In the genomic region with DNA sequence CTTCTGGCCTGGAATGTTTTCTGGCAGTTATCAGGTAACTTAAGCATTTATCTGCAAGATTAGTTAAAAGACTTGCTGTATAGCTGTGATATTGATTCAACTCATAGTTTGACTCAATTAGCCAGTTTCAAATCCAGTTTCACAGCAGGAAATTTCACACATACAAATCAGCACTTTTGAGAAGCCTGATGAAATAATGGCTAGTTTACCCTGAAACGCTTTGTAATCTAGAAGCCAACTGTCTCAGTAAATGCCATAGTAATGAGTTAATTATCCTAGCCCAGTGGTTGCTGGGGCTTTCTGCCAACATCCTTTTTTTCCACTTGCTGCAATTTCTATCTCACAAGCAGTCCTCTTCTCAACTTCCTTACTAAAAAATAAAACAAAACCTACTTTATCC, we compare ENCODE assay signal across 15 cellular contexts. TPM values are rescaled to one million over a fixed set of nuclear protein-coding genes. Genes with fewer than 3 reads are reported as not detected.
DNase-seq lines count a peak whose midpoint lies in the region; ATAC-seq and TF ChIP-seq lines count a peak whose summit lies in the region.
"Had no signal": no experiment of that assay in that cellular context is flagged by ENCODE, and none has a peak within 500 bp of the region (broad histone marks: within the 10 kb centered on the region; RNA-seq: fewer than 3 reads in every experiment).

No MANE protein-coding gene starts in this region.

- H3K4me3 ChIP-seq in fibroblast of pulmonary artery (replicated peaks; ENCODE audit: low read depth, low read length) (no peak overlapping the region), heart left ventricle (no peak overlapping the region)
- H3K4me3 ChIP-seq: thoracic aorta had no signal

- intact Hi-C loops in heart left ventricle (cut with DNase I), result no loop called here

- TF ChIP-seq POLR2A in heart left ventricle (IDR thresholded peaks at IDR 0.05), result no peak

- 0 to 8% (median 4%) methylated on average over 1 of the region's 1 CpG for WGBS in heart left ventricle, 4 donors

- H3K9me3 ChIP-seq in heart left ventricle, result peaks cover 0 to 6% (median 0%) of the 10 kb centered on the region in 12 donors
- H3K9me3 ChIP-seq: thoracic aorta had no signal

- peaks cover 0 to 3% (median 0%) of the 10 kb centered on the region in 9 donors for H3K27me3 ChIP-seq in heart left ventricle

- H3K4me1 ChIP-seq in heart left ventricle, result peaks cover 0 to 9% (median 0%) of the 10 kb centered on the region in 12 donors

- DNase-seq in EL (peak; percentile 57), LHCN-M2 (ENCODE audit: low read depth) (peak; percentile 73), SKM-1 (lab: John Stamatoyannopoulos, UW; ENCODE audit: unreplicated experiment) (peak; percentile 22), fibroblast of pulmonary artery (ENCODE audit: low read depth) (peak; percentile 54), heart left ventricle (no peak), amniotic stem cell (lab: John Stamatoyannopoulos, UW) (no peak)
- DNase-seq in activated CD4-positive, alpha-beta T cell treated with anti-CD3 and anti-CD28 coated beads, Interleukin-2, amount 50 U/mL, for 48 hours, result no peak
- DNase-seq: activated CD4-positive, CD25-positive, alpha-beta regulatory T cell; C1 segment of cervical spinal cord; occipital lobe; stimulated activated CD4-positive, alpha-beta T cell treated with anti-CD3 and anti-CD28 coated beads, Interleukin-4, amount 100 ng/mL, for 24 hours had no signal

- H3K36me3 ChIP-seq in heart left ventricle, result no peaks in the 10 kb centered on the region
- H3K36me3 ChIP-seq: thoracic aorta had no signal

- TF ChIP-seq CTCF in fibroblast of pulmonary artery (IDR thresholded peaks at IDR 0.05; ENCODE audit: low read length, missing control alignments) (no peak), heart left ventricle (IDR thresholded peaks at IDR 0.05) (no peak)

- H3K27ac ChIP-seq in heart left ventricle, result no peak overlapping the region
- H3K27ac ChIP-seq: thoracic aorta had no signal

- ATAC-seq in heart left ventricle, result no peak
- ATAC-seq in HG03280 (IDR thresholded peaks at IDR 0.05; ENCODE audit: unreplicated experiment), result no peak
- ATAC-seq: activated T-helper 17 cell treated with anti-CD3 and anti-CD28 coated beads, Interleukin-2, amount 50 U/mL, for 72 hours had no signal

RNA-seq across cellular contexts. Expression of gene ARHGEF38, which starts 53.1 kb away (rescaled TPM):
- total RNA-seq in LHCN-M2 (2014; rRNA removed) (not detected in 2 replicates), heart left ventricle (not detected)
- not detected for polyA plus RNA-seq in LHCN-M2 (2012)
- polyA plus RNA-seq in heart left ventricle, result not detected
- total RNA-seq: activated T-helper 17 cell treated with anti-CD3 and anti-CD28 coated beads, Interleukin-2, amount 50 U/mL, for 72 hours; dermis microvascular lymphatic vessel endothelial cell; thoracic aorta had no signal

Comparison
In these comparisons a context has a peak if more than half of its experiments do, and no peak if none do; other contexts are left out.
1. DNase-seq: peak in EL (single experiment), LHCN-M2 (single experiment), SKM-1 (single experiment) and fibroblast of pulmonary artery (single experiment); none in heart left ventricle (0 of 5), amniotic stem cell (single experiment) and activated CD4-positive, alpha-beta T cell treated with anti-CD3 and anti-CD28 coated beads, Interleukin-2, amount 50 U/mL, for 48 hours (0 of 2).